In the genomic region with DNA sequence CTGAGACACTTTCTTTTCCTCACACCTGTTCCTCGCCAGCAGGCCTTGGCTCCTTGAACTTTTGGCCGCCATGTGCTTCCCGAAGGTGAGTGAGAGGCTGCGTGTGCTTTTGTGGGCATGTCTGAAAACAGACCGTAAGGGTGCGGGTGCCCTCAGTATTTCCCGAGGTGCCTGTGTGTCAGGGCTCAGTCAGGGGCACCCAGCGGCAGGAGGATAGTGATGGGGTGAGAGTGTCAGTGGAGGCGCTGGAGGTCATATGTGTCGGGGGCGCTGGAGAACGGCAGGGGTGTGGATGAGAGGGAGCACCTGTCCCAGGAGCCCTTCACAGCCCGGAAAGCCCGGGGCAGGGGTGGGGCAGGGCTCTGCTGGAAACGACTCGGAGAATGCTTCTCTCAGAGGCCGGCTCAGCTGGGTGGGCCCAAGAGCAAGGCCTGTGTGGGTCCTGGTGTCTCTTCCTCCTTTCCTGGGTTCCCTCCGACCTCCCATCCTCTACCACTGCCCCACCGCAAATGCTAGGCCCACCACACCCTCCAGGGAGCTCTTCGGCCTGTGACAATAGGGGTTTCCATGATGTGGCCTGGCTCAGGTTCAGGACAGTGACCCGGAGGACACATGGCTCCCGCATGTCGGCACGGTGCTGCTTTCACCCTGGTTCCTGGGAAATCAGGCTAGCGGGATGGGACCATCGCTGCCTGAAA, we compare ENCODE assay signal across 10 cellular contexts. TPM values are rescaled to one million over a fixed set of nuclear protein-coding genes. Genes with fewer than 3 reads are reported as not detected.
DNase-seq lines count a peak whose midpoint lies in the region; ATAC-seq and TF ChIP-seq lines count a peak whose summit lies in the region.
"Had no signal": no experiment of that assay in that cellular context is flagged by ENCODE, and none has a peak within 500 bp of the region (broad histone marks: within the 10 kb centered on the region; RNA-seq: fewer than 3 reads in every experiment).

No MANE protein-coding gene starts in this region.

- 51 to 56% methylated on average over 25 to 26 of the region's 26 CpGs for WGBS in esophagus, 2 donors
- WGBS in trophoblast cell (ENCODE audit: extremely low coverage, insufficient coverage, insufficient read length), result no CpG with 5 or more reads among the region's 26 CpGs

- H3K18ac ChIP-seq in trophoblast cell (ENCODE audit: low read length), result no peak overlapping the region

- H3K4me2 ChIP-seq in trophoblast cell (ENCODE audit: low read length), result no peak overlapping the region

- H2BK12ac ChIP-seq in trophoblast cell (ENCODE audit: low read length), result no peak overlapping the region

- no peak overlapping the region for H3K14ac ChIP-seq in trophoblast cell (ENCODE audit: low read length)

- no peak overlapping the region for H2BK5ac ChIP-seq in trophoblast cell (ENCODE audit: low read depth, low read length, poor library complexity)

- H4K12ac ChIP-seq in trophoblast cell (ENCODE audit: low read depth, low read length), result peak overlapping the region; percentile 27

- peak overlapping the region; percentile 2 for H4K8ac ChIP-seq in trophoblast cell (ENCODE audit: low read depth, low read length)

- H3K27me3 ChIP-seq in esophagus (ENCODE audit: control insufficient read depth in 1 of 2, insufficient read depth in 2 of 2, low read length in 2 of 2), result no peaks in the 10 kb centered on the region
- H3K27me3 ChIP-seq in trophoblast cell (ENCODE audit: insufficient read depth, low read length), result no peaks in the 10 kb centered on the region

- no peaks in the 10 kb centered on the region for H3K79me1 ChIP-seq in trophoblast cell (ENCODE audit: low read length)

- no peak overlapping the region for H2AK5ac ChIP-seq in trophoblast cell (ENCODE audit: low read length)

- H3K9ac ChIP-seq in SK-N-MC (ENCODE audit: insufficient read length) (no peak overlapping the region), trophoblast cell (ENCODE audit: low read length) (no peak overlapping the region)

- peaks cover 4 to 10% of the 10 kb centered on the region in 2 donors for H3K4me1 ChIP-seq in esophagus (ENCODE audit: control insufficient read depth in 2 of 2, insufficient read depth in 2 of 2, low read length in 1 of 2)
- H3K4me1 ChIP-seq in trophoblast cell (ENCODE audit: control insufficient read depth in 1 of 2, insufficient read depth in 2 of 2, low read length in 2 of 2), result peaks cover 5 to 8% of the 10 kb centered on the region in 2 experiments

- peak overlapping the region; percentile 41 for H3K4me3 ChIP-seq in SK-N-MC
- peak overlapping the region; percentile 34 to 46 for H3K4me3 ChIP-seq in esophagus (ENCODE audit: low read depth in 1 of 2, low read length in 2 of 2)
- no peak overlapping the region for H3K4me3 ChIP-seq in trophoblast cell (ENCODE audit: low read depth, low read length)

- no peak for ATAC-seq in HG02852 (IDR thresholded peaks at IDR 0.05; ENCODE audit: unreplicated experiment)

- H4K91ac ChIP-seq in trophoblast cell (ENCODE audit: low read depth, low read length), result peak overlapping the region; percentile 21

- H2BK120ac ChIP-seq in trophoblast cell (ENCODE audit: insufficient read depth, low read length, poor library complexity), result peak overlapping the region; percentile 4

- no peaks in the 10 kb centered on the region for H3K36me3 ChIP-seq in SK-N-MC (ENCODE audit: insufficient read depth, low read length)
- no peaks in the 10 kb centered on the region for H3K36me3 ChIP-seq in esophagus (ENCODE audit: control insufficient read depth in 2 of 2, insufficient read depth in 2 of 2, low read length in 1 of 2)
- H3K36me3 ChIP-seq in trophoblast cell (ENCODE audit: control insufficient read depth in 1 of 2, insufficient read depth in 2 of 2, low read length in 2 of 2), result no peaks in the 10 kb centered on the region

- H3K27ac ChIP-seq in SK-N-MC (no peak overlapping the region), esophagus (ENCODE audit: low read depth in 2 of 2, low read length in 1 of 2) (peak overlapping the region; percentile 45 to 54), trophoblast cell (ENCODE audit: low read depth, low read length) (no peak overlapping the region), caudate nucleus (ENCODE audit: low read depth, low read length) (no peak overlapping the region)

- no peak overlapping the region for H3K23ac ChIP-seq in trophoblast cell (ENCODE audit: low read length)

- DNase-seq in COLO668 (lab: John Stamatoyannopoulos, UW; ENCODE audit: unreplicated experiment) (peak; percentile 13), SK-N-MC (ENCODE audit: low read depth, low spot score) (no peak), trophoblast cell (no peak), caudate nucleus (lab: John Stamatoyannopoulos, UW) (no peak), GF-D8 (lab: John Stamatoyannopoulos, UW) (no peak), erythroblast (lab: John Stamatoyannopoulos, UW) (no peak)

- no peak overlapping the region for H2AFZ ChIP-seq in trophoblast cell (ENCODE audit: insufficient read depth, low read length, poor library complexity)

- H3K4ac ChIP-seq in trophoblast cell (ENCODE audit: low read depth, low read length), result no peak overlapping the region

- TF ChIP-seq POLR2A in erythroblast (IDR thresholded peaks at IDR 0.05; ENCODE audit: low read length), result no peak

- H3K79me2 ChIP-seq in trophoblast cell (ENCODE audit: control insufficient read depth, insufficient read depth, low read length, poor library complexity), result no peaks in the 10 kb centered on the region

- H3K9me3 ChIP-seq in SK-N-MC (ENCODE audit: low read depth, low read length) (no peaks in the 10 kb centered on the region), esophagus (ENCODE audit: control insufficient read depth in 2 of 2, insufficient read depth in 1 of 2, low read depth in 1 of 2, low read length in 1 of 2) (no peaks in the 10 kb centered on the region), trophoblast cell (ENCODE audit: insufficient read depth, low read depth, low read length) (no peaks in the 10 kb centered on the region)

RNA-seq across cellular contexts. Expression of gene IL32, which starts 0.5 kb away (rescaled TPM):
- polyA plus RNA-seq in esophagus, result 10 to 100 TPM; 16.5 to 19.0 TPM
- polyA plus RNA-seq in trophoblast cell (2013), result 25.1 and 25.7 TPM in 2 replicates
- polyA plus RNA-seq: neural cell had no signal

RNA-seq across cellular contexts. Expression of gene MMP25, which starts 19.5 kb away (rescaled TPM):
- 1 to 10 TPM in 1 of 2 donors, under 1 TPM in 1; 0.51 to 2.6 TPM for polyA plus RNA-seq in esophagus
- 0.14 and 0.17 TPM in 2 replicates for polyA plus RNA-seq in trophoblast cell (2013)
- polyA plus RNA-seq: neural cell had no signal

RNA-seq across cellular contexts. Expression of gene BICDL2, which starts 29.1 kb away (rescaled TPM):
- polyA plus RNA-seq in esophagus, result 100 to 1,000 TPM; 144 to 149 TPM
- 2.0 TPM in 2 replicates for polyA plus RNA-seq in trophoblast cell (2013)

RNA-seq across cellular contexts. Expression of gene ZSCAN10, which starts 33.2 kb away (rescaled TPM):
- polyA plus RNA-seq in esophagus, result not detected
- polyA plus RNA-seq in trophoblast cell (2013), result 0.33 and 0.34 TPM in 2 replicates
- polyA plus RNA-seq: aorta had no signal

RNA-seq across cellular contexts. Expression of gene THOC6, which starts 42.1 kb away (rescaled TPM):
- 10 to 100 TPM; 24.3 to 37.2 TPM for polyA plus RNA-seq in esophagus
- 26.2 and 26.7 TPM in 2 replicates for polyA plus RNA-seq in trophoblast cell (2013)

Comparison
In these comparisons a context has a peak if more than half of its experiments do, and no peak if none do; other contexts are left out.
1. H3K27ac ChIP-seq: peak in esophagus (2 of 2); none in SK-N-MC (single experiment), trophoblast cell (single experiment) and caudate nucleus (single experiment).